ENCODE assay signal across 9 cellular contexts in genomic region chr7:111836592-111836991, GRCh38.
"Had no signal": no experiment of that assay in that cellular context is flagged by ENCODE, and none has a peak within 500 bp of the region (broad histone marks: within the 10 kb centered on the region; RNA-seq: fewer than 3 reads in every experiment).

No MANE protein-coding gene starts in this region.

- H3K4me3 ChIP-seq: GM23248, GM23338, HAP-1 had no signal

- H3K4me3 Mint-ChIP-seq: GM23338, H9, HFFc6 had no signal

- H3K27ac ChIP-seq: GM23248 had no signal

- H3K9ac ChIP-seq: GM23248 had no signal

- DNase-seq: GM23248, GOT3, H7, H9, HCEC 1CT, HFFc6 had no signal

- H3K36me3 ChIP-seq: HAP-1 had no signal

- H3K27ac Mint-ChIP-seq: GM23338, H9, HFFc6 had no signal

- H2AFZ ChIP-seq: GM23248, GM23338 had no signal

- H3K4me2 ChIP-seq: GM23338 had no signal

- ATAC-seq: GM23338, HCT116 had no signal

- H3K9me3 ChIP-seq: HAP-1 had no signal

- H3K4me1 ChIP-seq: HAP-1 had no signal
